22 cellular contexts compared by ENCODE assay signal in genomic region chr16:1280783-1281182, GRCh38. TPM values are rescaled to one million over a fixed set of nuclear protein-coding genes. Genes with fewer than 3 reads are reported as not detected.
DNase-seq lines count a peak whose midpoint lies in the region; ATAC-seq, FAIRE-seq and TF ChIP-seq lines count a peak whose summit lies in the region.
"Had no signal": no experiment of that assay in that cellular context is flagged by ENCODE, and none has a peak within 500 bp of the region (broad histone marks: within the 10 kb centered on the region; RNA-seq: fewer than 3 reads in every experiment).

No MANE protein-coding gene starts in this region.

- ATAC-seq in GM12878: no peak
- no peak for ATAC-seq in left cardiac atrium
- ATAC-seq in HG03520 (IDR thresholded peaks at IDR 0.05; ENCODE audit: unreplicated experiment): no peak
- ATAC-seq: CD8-positive, alpha-beta T cell; GM23338; HCT116; HepG2 had no signal

- H3K27me3 ChIP-seq in BLaER1 treated with 17β-estradiol and CSF1 and Interleukin-3, amounts not matched to agents 10 nM and 100 nM: peaks cover 14 to 73% (median 37%) of the 10 kb centered on the region in 11 experiments; a peak in 18 of 22 replicates
- no peaks in the 10 kb centered on the region; a peak in 1 of 4 replicates for H3K27me3 ChIP-seq in GM12878 (replicated peaks in 1 of 2; ENCODE audit: control insufficient read depth in 2 of 2, insufficient read depth in 2 of 2, low read length in 1 of 2)
- H3K27me3 ChIP-seq in testis: no peaks in the 10 kb centered on the region

- no peak overlapping the region for H3K4me3 ChIP-seq in BLaER1 treated with 17β-estradiol and CSF1 and Interleukin-3, amounts not matched to agents 10 nM and 100 nM
- no peak overlapping the region for H3K4me3 ChIP-seq in HEK293 (ENCODE audit: low read depth, low read length)
- no peak overlapping the region for H3K4me3 ChIP-seq in GM12878
- no peak overlapping the region for H3K4me3 ChIP-seq in testis
- H3K4me3 ChIP-seq: GM23338 had no signal

- no peak overlapping the region; a peak in 1 of 22 replicates for H3K9ac ChIP-seq in BLaER1 treated with 17β-estradiol and CSF1 and Interleukin-3, amounts not matched to agents 10 nM and 100 nM
- H3K9ac ChIP-seq in GM12878 (ENCODE audit: control insufficient read depth, insufficient read depth, low read length): no peak overlapping the region

- H4K20me1 ChIP-seq in BLaER1 treated with 17β-estradiol and CSF1 and Interleukin-3, amounts not matched to agents 10 nM and 100 nM: no peaks in the 10 kb centered on the region
- H4K20me1 ChIP-seq in GM12878 (ENCODE audit: control insufficient read depth, insufficient read depth): no peaks in the 10 kb centered on the region

- in situ Hi-C loops in GM12878 (cut with MboI): no loop called here

- H2AFZ ChIP-seq in GM12878 (ENCODE audit: control insufficient read depth, low read depth, low read length): no peak overlapping the region
- H2AFZ ChIP-seq: GM23338 had no signal

- no peak for FAIRE-seq in GM12878 (lab: Jason Lieb, UNC)
- FAIRE-seq: A204.1, H54, HepG2 had no signal

- intact Hi-C loops in GM12878 (cut with micrococcal nuclease; ENCODE audit: unreplicated experiment): no loop called here
- intact Hi-C loops in testis (cut with DNase I; ENCODE audit: low total_unique reads): no loop called here
- intact Hi-C loops in left cardiac atrium (cut with DNase I): no loop called here

- H3K4me1 ChIP-seq in BLaER1 treated with 17β-estradiol and CSF1 and Interleukin-3, amounts not matched to agents 10 nM and 100 nM: peaks cover 27 to 73% (median 67%) of the 10 kb centered on the region in 10 experiments
- H3K4me1 ChIP-seq in HEK293 (ENCODE audit: control insufficient read depth, insufficient read depth, low read length) (no peaks in the 10 kb centered on the region), GM12878 (ENCODE audit: control insufficient read depth, insufficient read depth, low read length) (no peaks in the 10 kb centered on the region), testis (no peaks in the 10 kb centered on the region)
- H3K4me1 ChIP-seq: BE2C had no signal

- H3K9me3 ChIP-seq in BLaER1 treated with 17β-estradiol and CSF1 and Interleukin-3, amounts not matched to agents 10 nM and 100 nM (replicated peaks in 1 of 11): no peaks in the 10 kb centered on the region
- no peaks in the 10 kb centered on the region for H3K9me3 ChIP-seq in HEK293 (ENCODE audit: control insufficient read depth, insufficient read depth, low read depth, low read length)
- H3K9me3 ChIP-seq in GM12878 (replicated peaks; ENCODE audit: control insufficient read depth, insufficient read depth, low read length): no peaks in the 10 kb centered on the region
- H3K9me3 ChIP-seq in testis: no peaks in the 10 kb centered on the region
- H3K9me3 ChIP-seq: BE2C had no signal

- H3K36me3 ChIP-seq in BLaER1 treated with 17β-estradiol and CSF1 and Interleukin-3, amounts not matched to agents 10 nM and 100 nM: no peaks in the 10 kb centered on the region
- H3K36me3 ChIP-seq in HEK293 (ENCODE audit: control insufficient read depth in 2 of 2, insufficient read depth in 1 of 2, low read length in 2 of 2) (no peaks in the 10 kb centered on the region), GM12878 (ENCODE audit: control insufficient read depth in 2 of 2, insufficient read depth in 2 of 2, low read length in 1 of 2) (no peaks in the 10 kb centered on the region), testis (ENCODE audit: low read depth, missing control alignments) (no peaks in the 10 kb centered on the region)
- H3K36me3 ChIP-seq: BE2C had no signal

- WGBS in GM12878 (ENCODE audit: insufficient coverage, insufficient replicate concordance, low lambda C conversion rate, missing lambda C conversion rate): 49% methylated on average over 7 of the region's 8 CpGs
- WGBS in testis, 2 donors: 38 to 49% methylated on average over 8 of the region's 8 CpGs

- POLR2A ChIA-PET in HEK293 (lab: Yijun Ruan, JAX) (interaction anchor here (0.6 to 0.7 kb wide), 2 partner anchors 106 to 1549 kb away, joined by 3 to 4 read pairs; no protein-coding TSS in a partner anchor), GM12878 (lab: Charles Lee) (no interaction called here)

- RAD21 ChIA-PET in GM12878 (lab: Charles Lee; ENCODE audit: unreplicated experiment): no interaction called here

- SMC1A ChIA-PET in GM12878 (lab: Charles Lee; ENCODE audit: uncharacterized antibody, unreplicated experiment): no interaction called here

- TF ChIP-seq EP300 in GM12878 (IDR thresholded peaks at IDR 0.05; ENCODE audit: borderline replicate concordance in 1 of 2, control insufficient read depth in 1 of 2, low read depth in 2 of 2, low read length in 2 of 2): no peak

- TF ChIP-seq CTCF in HEK293 (tag by site-specific recombination; IDR thresholded peaks at IDR 0.05) (no peak), GM12878 (IDR thresholded peaks at IDR 0.05 in 2 of 3, conservative IDR thresholded peaks at IDR 0.05 in 1 of 3; ENCODE audit: control insufficient read depth in 2 of 3, extremely low read depth in 1 of 3, insufficient read depth in 1 of 3, low read depth in 3 of 3, low read length in 3 of 3) (no peak), testis (IDR thresholded peaks at IDR 0.05) (no peak)

- no peak overlapping the region for H3K27ac ChIP-seq in BLaER1 treated with 17β-estradiol and CSF1 and Interleukin-3, amounts not matched to agents 10 nM and 100 nM
- H3K27ac ChIP-seq in HEK293 (ENCODE audit: extremely low read depth, low read depth, low read length) (no peak overlapping the region), GM12878 (ENCODE audit: control insufficient read depth, insufficient read depth) (no peak overlapping the region), testis (no peak overlapping the region)

- H3K4me2 ChIP-seq in BLaER1 treated with 17β-estradiol and CSF1 and Interleukin-3, amounts not matched to agents 10 nM and 100 nM: peak overlapping the region in 9 of 11 experiments; percentile 67 to 97 (median 89); a peak in 18 of 22 replicates
- no peak overlapping the region for H3K4me2 ChIP-seq in GM12878 (ENCODE audit: control insufficient read depth, insufficient read depth)
- H3K4me2 ChIP-seq: GM23338 had no signal

- no TSS peak for BruUV-seq in GM12878 (replicated peaks; lab: Mats Ljungman, UMichigan)

- no peaks in the 10 kb centered on the region for H3K79me2 ChIP-seq in GM12878 (ENCODE audit: control insufficient read depth, insufficient read depth, low read length)

- CTCF ChIA-PET in HEK293 (lab: Yijun Ruan, JAX): interaction anchor here (0.6 kb wide), 1 partner anchor 36 kb away, joined by 3 read pairs; no protein-coding TSS in a partner anchor
- CTCF ChIA-PET in GM12878 (lab: Yijun Ruan, JAX): no interaction called here

- no peak for TF ChIP-seq RAD21 in GM12878 (IDR thresholded peaks at IDR 0.05; ENCODE audit: insufficient read depth, low read depth, low read length)

- TF ChIP-seq POLR2A in GM12878 (IDR thresholded peaks at IDR 0.05; ENCODE audit: low read depth, low read length): no peak
- no peak for TF ChIP-seq POLR2A in testis (IDR thresholded peaks at IDR 0.05)

- DNase-seq in GM12878 (ENCODE audit: low read depth, low spot score) (no peak), testis (peak; percentile 58), left cardiac atrium (no peak), activated gamma-delta T cell (lab: John Stamatoyannopoulos, UW) (no peak)
- DNase-seq: ACHN; Calu3; CD8-positive, alpha-beta T cell; DMS79 treated with DMSO at 0.1 percent for 48 hours; GF-D8; Karpas-422; KBM-7 had no signal

RNA-seq across cellular contexts. Expression of gene TPSD1, which starts 24.9 kb away (rescaled TPM):
- not detected in 2 replicates for total RNA-seq in GM12878 (2013; cell fraction: nucleolus; rRNA removed)
- not detected in 2 replicates for total RNA-seq in GM12878 (2014; rRNA removed)
- not detected in 2 replicates for total RNA-seq in GM12878 (2014; rRNA removed; fragmentation: Illumina TruSeq; extraction: Trizol)
- total RNA-seq in GM12878 (2021): not detected in 2 replicates
- not detected for polyA plus RNA-seq in GM12878 (2011; ENCODE audit: low read depth)
- polyA plus RNA-seq in GM12878 (2011; rRNA removed): not detected in 2 replicates
- polyA plus RNA-seq in GM12878 (2011; cell fraction: cytosol; rRNA removed): not detected in 2 replicates
- polyA plus RNA-seq in GM12878 (2011; cell fraction: nucleus; rRNA removed): not detected in 2 replicates
- not detected in 2 replicates for polyA plus RNA-seq in GM12878 (2012)
- polyA plus RNA-seq in GM12878 (2014; fragmentation: Illumina TruSeq; extraction: Trizol): not detected in 2 replicates
- not detected for polyA plus RNA-seq in GM12878 (2014; fragmentation: Nextera tagmentation; extraction: Ambion mirVana)
- not detected in 2 replicates for polyA plus RNA-seq in GM12878 (2014; rRNA removed)
- polyA plus RNA-seq in GM12878 (2016; fragmentation: Nextera tagmentation; extraction: Ambion mirVana): not detected
- not detected in 2 replicates for polyA minus RNA-seq in GM12878 (2011; rRNA and poly(A)+ RNA removed)
- polyA minus RNA-seq in GM12878 (2011; cell fraction: cytosol; rRNA and poly(A)+ RNA removed): not detected in 2 replicates
- polyA minus RNA-seq in GM12878 (2011; cell fraction: nucleus; rRNA and poly(A)+ RNA removed): not detected in 2 replicates
- total RNA-seq in testis: 1 to 10 TPM; 1.1 to 1.6 TPM
- 1.1 TPM for polyA plus RNA-seq in testis (ENCODE audit: insufficient read depth, low read depth, low replicate concordance)
- total RNA-seq in left cardiac atrium: under 1 TPM in 1 of 2 donors, not detected in 1; 0.91 TPM
- total RNA-seq: Calu3; CD8-positive, alpha-beta T cell; HepG2 had no signal
- polyA plus RNA-seq: CD14-positive monocyte, GM23338, HepG2, IgD-negative memory B cell had no signal

RNA-seq across cellular contexts. Expression of gene UBE2I, which starts 28.7 kb away (rescaled TPM):
- total RNA-seq in GM12878 (2013; cell fraction: nucleolus; rRNA removed): 139 and 148 TPM in 2 replicates
- total RNA-seq in GM12878 (2014; rRNA removed): 65.2 and 69.3 TPM in 2 replicates
- total RNA-seq in GM12878 (2014; rRNA removed; fragmentation: Illumina TruSeq; extraction: Trizol): 92.2 and 104 TPM in 2 replicates
- 180 and 210 TPM in 2 replicates for total RNA-seq in GM12878 (2021)
- 82.4 TPM for polyA plus RNA-seq in GM12878 (2011; ENCODE audit: low read depth)
- polyA plus RNA-seq in GM12878 (2011; rRNA removed): 181 and 188 TPM in 2 replicates
- polyA plus RNA-seq in GM12878 (2011; cell fraction: cytosol; rRNA removed): 110 and 129 TPM in 2 replicates
- polyA plus RNA-seq in GM12878 (2011; cell fraction: nucleus; rRNA removed): 167 and 229 TPM in 2 replicates
- polyA plus RNA-seq in GM12878 (2012): 115 and 125 TPM in 2 replicates
- polyA plus RNA-seq in GM12878 (2014; fragmentation: Illumina TruSeq; extraction: Trizol): 243 and 265 TPM in 2 replicates
- polyA plus RNA-seq in GM12878 (2014; fragmentation: Nextera tagmentation; extraction: Ambion mirVana): 10 to 100 TPM; 47.5 to 51.5 TPM
- 203 and 205 TPM in 2 replicates for polyA plus RNA-seq in GM12878 (2014; rRNA removed)
- polyA plus RNA-seq in GM12878 (2016; fragmentation: Nextera tagmentation; extraction: Ambion mirVana): 100 to 1,000 TPM; 200 to 204 TPM
- polyA minus RNA-seq in GM12878 (2011; rRNA and poly(A)+ RNA removed): 94.4 and 94.6 TPM in 2 replicates
- polyA minus RNA-seq in GM12878 (2011; cell fraction: cytosol; rRNA and poly(A)+ RNA removed): 48.2 and 58.6 TPM in 2 replicates
- 56.3 and 111 TPM in 2 replicates for polyA minus RNA-seq in GM12878 (2011; cell fraction: nucleus; rRNA and poly(A)+ RNA removed)
- 100 to 1,000 TPM; 116 to 127 TPM for total RNA-seq in testis
- 143 TPM for polyA plus RNA-seq in testis (ENCODE audit: insufficient read depth, low read depth, low replicate concordance)
- 10 to 100 TPM; 74.3 to 80.8 TPM for total RNA-seq in left cardiac atrium

RNA-seq across cellular contexts. Expression of gene TPSAB1, which starts 40.3 kb away (rescaled TPM):
- total RNA-seq in GM12878 (2013; cell fraction: nucleolus; rRNA removed): not detected in 2 replicates
- total RNA-seq in GM12878 (2014; rRNA removed) (not detected in 2 replicates), GM12878 (2014; rRNA removed; fragmentation: Illumina TruSeq; extraction: Trizol) (not detected in 2 replicates), GM12878 (2021) (not detected in 2 replicates), testis (10 to 100 TPM; 11.7 to 32.0 TPM), left cardiac atrium (10 to 100 TPM in 1 of 2 donors, 1 to 10 TPM in 1; 2.1 to 17.3 TPM)
- not detected for polyA plus RNA-seq in GM12878 (2011; ENCODE audit: low read depth)
- polyA plus RNA-seq in GM12878 (2011; rRNA removed) (not detected in 2 replicates), GM12878 (2014; fragmentation: Illumina TruSeq; extraction: Trizol) (0.06 TPM in 1 of 2 replicates, not detected in the other), GM12878 (2014; fragmentation: Nextera tagmentation; extraction: Ambion mirVana) (not detected), GM12878 (2014; rRNA removed) (not detected in 2 replicates), GM12878 (2016; fragmentation: Nextera tagmentation; extraction: Ambion mirVana) (not detected), testis (ENCODE audit: insufficient read depth, low read depth, low replicate concordance) (12.2 TPM)
- not detected in 2 replicates for polyA plus RNA-seq in GM12878 (2011; cell fraction: cytosol; rRNA removed)
- polyA plus RNA-seq in GM12878 (2011; cell fraction: nucleus; rRNA removed): not detected in 2 replicates
- not detected in 2 replicates for polyA plus RNA-seq in GM12878 (2012)
- not detected in 2 replicates for polyA minus RNA-seq in GM12878 (2011; rRNA and poly(A)+ RNA removed)
- not detected in 2 replicates for polyA minus RNA-seq in GM12878 (2011; cell fraction: cytosol; rRNA and poly(A)+ RNA removed)
- polyA minus RNA-seq in GM12878 (2011; cell fraction: nucleus; rRNA and poly(A)+ RNA removed): not detected in 2 replicates
- total RNA-seq: Calu3; CD8-positive, alpha-beta T cell; GM23338; HepG2 had no signal
- polyA plus RNA-seq: CD14-positive monocyte, GM23338, IgD-negative memory B cell had no signal

RNA-seq across cellular contexts. Expression of gene TPSB2, which starts 50.8 kb away (rescaled TPM):
- not detected in 2 replicates for total RNA-seq in GM12878 (2013; cell fraction: nucleolus; rRNA removed)
- total RNA-seq in GM12878 (2014; rRNA removed) (not detected in 2 replicates), GM12878 (2014; rRNA removed; fragmentation: Illumina TruSeq; extraction: Trizol) (not detected in 2 replicates), GM12878 (2021) (0.19 TPM in 1 of 2 replicates, not detected in the other), testis (10 to 100 TPM; 10.8 to 49.5 TPM), left cardiac atrium (10 to 100 TPM in 1 of 2 donors, 1 to 10 TPM in 1; 9.3 to 18.9 TPM)
- not detected for polyA plus RNA-seq in GM12878 (2011; ENCODE audit: low read depth)
- polyA plus RNA-seq in GM12878 (2011; rRNA removed) (not detected in 2 replicates), GM12878 (2014; fragmentation: Illumina TruSeq; extraction: Trizol) (not detected in 2 replicates), GM12878 (2014; fragmentation: Nextera tagmentation; extraction: Ambion mirVana) (not detected), GM12878 (2014; rRNA removed) (not detected in 2 replicates), GM12878 (2016; fragmentation: Nextera tagmentation; extraction: Ambion mirVana) (not detected), testis (ENCODE audit: insufficient read depth, low read depth, low replicate concordance) (16.1 TPM)
- not detected in 2 replicates for polyA plus RNA-seq in GM12878 (2011; cell fraction: cytosol; rRNA removed)
- polyA plus RNA-seq in GM12878 (2011; cell fraction: nucleus; rRNA removed): not detected in 2 replicates
- polyA plus RNA-seq in GM12878 (2012): not detected in 2 replicates
- not detected in 2 replicates for polyA minus RNA-seq in GM12878 (2011; rRNA and poly(A)+ RNA removed)
- polyA minus RNA-seq in GM12878 (2011; cell fraction: cytosol; rRNA and poly(A)+ RNA removed): not detected in 2 replicates
- polyA minus RNA-seq in GM12878 (2011; cell fraction: nucleus; rRNA and poly(A)+ RNA removed): not detected in 2 replicates
- total RNA-seq: Calu3; CD8-positive, alpha-beta T cell; GM23338; HepG2 had no signal
- polyA plus RNA-seq: CD14-positive monocyte, HepG2, IgD-negative memory B cell had no signal

RNA-seq across cellular contexts. Expression of gene BAIAP3, which starts 52.7 kb away (rescaled TPM):
- 0.37 and 0.44 TPM in 2 replicates for total RNA-seq in GM12878 (2013; cell fraction: nucleolus; rRNA removed)
- total RNA-seq in GM12878 (2014; rRNA removed): 0.17 TPM in 1 of 2 replicates, not detected in the other
- not detected in 2 replicates for total RNA-seq in GM12878 (2014; rRNA removed; fragmentation: Illumina TruSeq; extraction: Trizol)
- total RNA-seq in GM12878 (2021): 0.56 and 0.58 TPM in 2 replicates
- 0.35 TPM for polyA plus RNA-seq in GM12878 (2011; ENCODE audit: low read depth)
- polyA plus RNA-seq in GM12878 (2011; rRNA removed): 0.03 and 0.16 TPM in 2 replicates
- polyA plus RNA-seq in GM12878 (2011; cell fraction: cytosol; rRNA removed): 0.03 and 0.15 TPM in 2 replicates
- polyA plus RNA-seq in GM12878 (2011; cell fraction: nucleus; rRNA removed): 0.99 and 1.3 TPM in 2 replicates
- polyA plus RNA-seq in GM12878 (2012): 0.70 and 1.6 TPM in 2 replicates
- 0.03 TPM in 1 of 2 replicates, not detected in the other for polyA plus RNA-seq in GM12878 (2014; fragmentation: Illumina TruSeq; extraction: Trizol)
- not detected for polyA plus RNA-seq in GM12878 (2014; fragmentation: Nextera tagmentation; extraction: Ambion mirVana)
- polyA plus RNA-seq in GM12878 (2014; rRNA removed): 0.56 TPM in 2 replicates
- polyA plus RNA-seq in GM12878 (2016; fragmentation: Nextera tagmentation; extraction: Ambion mirVana): under 1 TPM; 0.14 to 0.31 TPM
- polyA minus RNA-seq in GM12878 (2011; rRNA and poly(A)+ RNA removed): not detected in 2 replicates
- polyA minus RNA-seq in GM12878 (2011; cell fraction: cytosol; rRNA and poly(A)+ RNA removed): not detected in 2 replicates
- 0.19 and 0.48 TPM in 2 replicates for polyA minus RNA-seq in GM12878 (2011; cell fraction: nucleus; rRNA and poly(A)+ RNA removed)
- total RNA-seq in testis: 10 to 100 TPM; 29.8 to 60.4 TPM
- polyA plus RNA-seq in testis (ENCODE audit: insufficient read depth, low read depth, low replicate concordance): 23.0 TPM
- total RNA-seq in left cardiac atrium: 1 to 10 TPM in 1 of 2 donors, under 1 TPM in 1; 0.99 to 2.7 TPM
- polyA plus RNA-seq: CD14-positive monocyte had no signal
